Comparison of ENCODE assay signal across 8 cellular contexts in the genomic region with DNA sequence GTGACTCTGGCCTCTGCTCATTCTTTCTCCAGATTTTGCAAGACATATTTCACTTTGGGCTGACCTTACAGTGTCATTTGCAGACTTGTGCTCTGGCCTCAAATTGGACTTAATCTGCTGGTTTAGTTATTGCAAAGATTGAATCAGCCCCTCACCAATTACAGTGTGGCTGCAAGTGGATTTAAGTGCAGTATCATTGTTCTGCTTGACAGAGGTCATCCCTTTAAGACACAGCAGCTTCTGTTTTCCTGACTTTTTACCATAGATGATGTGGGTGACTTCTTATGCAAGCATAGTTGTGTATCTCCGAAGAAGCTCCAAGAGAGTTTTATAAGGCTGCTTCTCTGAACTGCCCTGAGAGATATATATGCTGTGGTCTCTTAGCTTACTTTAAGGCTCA. TPM values are rescaled to one million over a fixed set of nuclear protein-coding genes. Genes with fewer than 3 reads are reported as not detected.
DNase-seq lines count a peak whose midpoint lies in the region; ATAC-seq and TF ChIP-seq lines count a peak whose summit lies in the region.

No MANE protein-coding gene starts in this region.

- peaks cover 0 to 61% (median 47%) of the 10 kb centered on the region in 12 donors for H3K4me1 ChIP-seq in heart left ventricle
- H3K4me1 ChIP-seq in ascending aorta: peaks cover 6 to 16% of the 10 kb centered on the region in 2 donors
- H3K4me1 ChIP-seq in lung (ENCODE audit: control insufficient read depth in 2 of 2, insufficient read depth in 2 of 2, low read length in 2 of 2): peaks cover 6 to 32% of the 10 kb centered on the region in 2 donors
- H3K4me1 ChIP-seq in uterus: peaks cover 0 to 3% of the 10 kb centered on the region in 2 donors

- H3K4me3 ChIP-seq in heart left ventricle (peak overlapping the region; percentile 68 to 97 (median 87)), ascending aorta (peak overlapping the region; percentile 80 to 91), lung (peak overlapping the region; percentile 28), uterus (peak overlapping the region; percentile 80 to 96)

- 0 to 16% (median 11%) methylated on average over 1 of the region's 1 CpG for WGBS in heart left ventricle, 4 donors
- 22 to 23% methylated on average over 1 of the region's 1 CpG for WGBS in lung, 2 donors

- peak in 1 of 5 donors; percentile 12 for DNase-seq in heart left ventricle
- no peak for DNase-seq in left cardiac atrium
- no peak for DNase-seq in ascending aorta (ENCODE audit: low spot score in 2 of 2)
- no peak for DNase-seq in lung (ENCODE audit: low spot score)
- no peak for DNase-seq in uterus
- DNase-seq in NCI-H1436 (lab: John Stamatoyannopoulos, UW): no peak

- H3K27ac ChIP-seq in heart left ventricle: peak overlapping the region in 11 of 12 donors; percentile 91 to 100 (median 96)
- peak overlapping the region in 1 of 2 donors; percentile 15 for H3K27ac ChIP-seq in ascending aorta
- H3K27ac ChIP-seq in lung (ENCODE audit: low read depth in 1 of 2, low read length in 1 of 2): peak overlapping the region in 1 of 2 donors; percentile 97
- peak overlapping the region; percentile 87 to 96 for H3K27ac ChIP-seq in uterus

- TF ChIP-seq CTCF in heart left ventricle (IDR thresholded peaks at IDR 0.05): no peak
- TF ChIP-seq CTCF in ascending aorta (IDR thresholded peaks at IDR 0.05): no peak
- no peak for TF ChIP-seq CTCF in lung (IDR thresholded peaks at IDR 0.05; ENCODE audit: control extremely low read depth, extremely low read depth)
- TF ChIP-seq CTCF in uterus (IDR thresholded peaks at IDR 0.05): no peak

- TF ChIP-seq POLR2A in heart left ventricle (IDR thresholded peaks at IDR 0.05) (no peak), uterus (IDR thresholded peaks at IDR 0.05) (no peak)

- intact Hi-C loops in heart left ventricle (cut with DNase I) (loop anchor here in 7 of 10 donors (2.0 to 10.0 kb wide), 8 partner anchors 82 to 889 kb away; no protein-coding TSS in a partner anchor), left cardiac atrium (cut with DNase I) (loop anchor here (2.0 to 5.0 kb wide), 2 partner anchors 209 to 212 kb away; no protein-coding TSS in a partner anchor), ascending aorta (cut with DNase I) (loop anchor here (2.0 to 5.0 kb wide), 2 partner anchors 199 to 282 kb away; no protein-coding TSS in a partner anchor), uterus (cut with DNase I; ENCODE audit: low total_unique reads) (no loop called here)

- H3K36me3 ChIP-seq in heart left ventricle: peaks cover 0 to 25% (median 23%) of the 10 kb centered on the region in 9 donors
- peaks cover 0 to 12% of the 10 kb centered on the region in 2 donors for H3K36me3 ChIP-seq in ascending aorta
- peaks cover 3 to 4% of the 10 kb centered on the region in 2 donors for H3K36me3 ChIP-seq in lung (ENCODE audit: control insufficient read depth in 2 of 2, insufficient read depth in 2 of 2, low read length in 2 of 2)
- no peaks in the 10 kb centered on the region for H3K36me3 ChIP-seq in uterus

- H3K9me3 ChIP-seq in heart left ventricle (no peaks in the 10 kb centered on the region), ascending aorta (no peaks in the 10 kb centered on the region), lung (ENCODE audit: control insufficient read depth in 2 of 2, insufficient read depth in 1 of 2, low read length in 1 of 2) (no peaks in the 10 kb centered on the region), uterus (no peaks in the 10 kb centered on the region)

- H3K27me3 ChIP-seq in heart left ventricle (no peaks in the 10 kb centered on the region), ascending aorta (no peaks in the 10 kb centered on the region), lung (ENCODE audit: control insufficient read depth, insufficient read depth) (no peaks in the 10 kb centered on the region), uterus (no peaks in the 10 kb centered on the region)

- ATAC-seq in heart left ventricle: no peak
- ATAC-seq in left cardiac atrium: no peak
- ATAC-seq in lung (ENCODE audit: insufficient read depth, low FRiP score): no peak
- no peak for ATAC-seq in HG03442 (IDR thresholded peaks at IDR 0.05; ENCODE audit: unreplicated experiment)
- ATAC-seq in GM18498 (IDR thresholded peaks at IDR 0.05; ENCODE audit: unreplicated experiment): no peak

RNA-seq across cellular contexts. Expression of gene TRIB2, which starts 3.4 kb away (rescaled TPM):
- total RNA-seq in heart left ventricle (100 to 1,000 TPM in 1 of 9 donors, 10 to 100 TPM in 8; 34.3 to 140 (median 41.4) TPM), left cardiac atrium (10 to 100 TPM; 32.5 to 43.6 TPM), ascending aorta (55.6 TPM), lung (10 to 100 TPM; 47.4 to 83.6 TPM), uterus (10 to 100 TPM; 23.8 to 83.6 (median 40.1) TPM)
- polyA plus RNA-seq in heart left ventricle (10 to 100 TPM; 31.2 to 45.3 TPM), lung (10 to 100 TPM; 21.3 to 29.6 TPM)

Comparison
In these comparisons a context has a peak if more than half of its experiments do, and no peak if none do; other contexts are left out.
1. H3K4me3 ChIP-seq: peak in every context shown above with its lines; median percentile 88 in uterus; 87 in heart left ventricle; 86 in ascending aorta; 28 in lung.